ENCODE assay signal across 29 cellular contexts in the genomic region with DNA sequence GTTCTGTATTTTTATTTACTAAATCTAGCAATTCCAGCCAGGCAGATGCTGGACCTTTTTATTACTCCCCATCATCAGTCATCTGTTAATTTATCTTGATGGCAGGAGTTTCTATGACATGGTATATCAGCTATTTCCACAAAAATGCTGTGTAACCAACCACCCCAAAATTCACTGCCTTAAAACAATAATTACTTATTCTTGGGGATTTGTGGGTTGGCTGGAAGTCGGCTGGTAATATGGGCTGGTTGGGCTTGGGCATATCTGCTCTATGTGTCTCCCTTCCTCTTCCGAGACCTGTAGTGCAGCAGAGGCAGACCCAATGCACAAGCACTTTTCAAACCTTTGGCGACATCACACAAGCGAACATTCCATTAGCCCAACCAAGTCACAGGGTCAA.
A peak's percentile ranks its signal among the peaks of the same experiment; 100 is the strongest.
DNase-seq lines count a peak whose midpoint lies in the region; ATAC-seq and TF ChIP-seq lines count a peak whose summit lies in the region.
"Had no signal": no experiment of that assay in that cellular context is flagged by ENCODE, and none has a peak within 500 bp of the region (broad histone marks: within the 10 kb centered on the region; RNA-seq: fewer than 3 reads in every experiment).

No MANE protein-coding gene starts in this region.

- no CpG with 5 or more reads among the region's 4 CpGs for WGBS in H9 (ENCODE audit: extremely low coverage, insufficient read length, low lambda C conversion rate)
- 93% methylated on average over 4 of the region's 4 CpGs for WGBS in hepatocyte (ENCODE audit: low lambda C conversion rate, missing lambda C conversion rate)

- H3K4me3 ChIP-seq in Panc1 (ENCODE audit: low read depth in 2 of 2, low read length in 2 of 2) (no peak overlapping the region), hepatocyte (no peak overlapping the region)
- H3K4me3 ChIP-seq: coronary artery, gastroesophageal sphincter, lower lobe of right lung, mucosa of descending colon, tibial artery had no signal

- H3K36me3 Mint-ChIP-seq in H9 (ENCODE audit: insufficient read depth in 1 of 3, low read depth in 3 of 3): peaks cover 0 to 15% (median 2%) of the 10 kb centered on the region in 3 experiments; a peak in 3 of 7 replicates
- H3K36me3 Mint-ChIP-seq: CD8-positive, alpha-beta memory T cell had no signal

- H2BK5ac ChIP-seq in H9 (ENCODE audit: insufficient read length, low read length): no peak overlapping the region

- H3K36me3 ChIP-seq in Panc1 (ENCODE audit: control insufficient read depth, insufficient read depth, low read length) (no peaks in the 10 kb centered on the region), hepatocyte (replicated peaks; ENCODE audit: insufficient read depth, low read depth) (no peaks in the 10 kb centered on the region)
- H3K36me3 ChIP-seq: gastroesophageal sphincter, lower lobe of right lung, tibial artery had no signal

- H3K56ac ChIP-seq in H9 (ENCODE audit: insufficient read length, low read depth, low read length): no peak overlapping the region

- H3T11ph ChIP-seq in H9 (ENCODE audit: low read length): no peak overlapping the region

- H4K5ac ChIP-seq in H9 (ENCODE audit: insufficient read length, low read depth, low read length): no peak overlapping the region

- H3K27me3 ChIP-seq in H9 (ENCODE audit: insufficient read depth, low read length): no peaks in the 10 kb centered on the region
- no peaks in the 10 kb centered on the region for H3K27me3 ChIP-seq in Panc1 (ENCODE audit: control insufficient read depth, insufficient read depth, low read length)
- no peaks in the 10 kb centered on the region for H3K27me3 ChIP-seq in hepatocyte
- H3K27me3 ChIP-seq: gastroesophageal sphincter, tibial artery had no signal

- no peaks in the 10 kb centered on the region for H3K9me2 ChIP-seq in hepatocyte (replicated peaks; ENCODE audit: insufficient read depth)

- no peak overlapping the region for H4K8ac ChIP-seq in H9 (replicated peaks; ENCODE audit: insufficient read length, low read depth, low read length)

- H2AFZ ChIP-seq in H9 (ENCODE audit: low read length): no peak overlapping the region
- H2AFZ ChIP-seq in hepatocyte: no peak overlapping the region
- H2AFZ ChIP-seq: parathyroid adenoma had no signal

- peaks cover 10 to 14% of the 10 kb centered on the region in 2 experiments for H3K9me3 Mint-ChIP-seq in H9

- no peak overlapping the region for H4K91ac ChIP-seq in H9 (ENCODE audit: insufficient read length, low read depth, low read length)

- no peaks in the 10 kb centered on the region for H3K23me2 ChIP-seq in H9 (ENCODE audit: insufficient read length, low read depth, low read length, poor library complexity, severe bottlenecking)

- intact Hi-C loops in Panc1 (cut with micrococcal nuclease; ENCODE audit: unreplicated experiment): no loop called here

- no peak overlapping the region for H3K18ac ChIP-seq in H9 (ENCODE audit: insufficient read length, low read depth, low read length)

- H2BK20ac ChIP-seq in H9 (ENCODE audit: low read depth, low read length, poor library complexity, severe bottlenecking): no peak overlapping the region

- no peak overlapping the region for H2BK15ac ChIP-seq in H9 (ENCODE audit: low read depth, low read length)

- H3K14ac ChIP-seq in H9 (ENCODE audit: insufficient read depth, low read length): no peak overlapping the region

- H3K27ac ChIP-seq in H9 (ENCODE audit: insufficient read length, low read depth, low read length) (no peak overlapping the region), Panc1 (ENCODE audit: low read length) (peak overlapping the region; percentile 26; the same call in 1 of the 2 replicates), hepatocyte (no peak overlapping the region)
- H3K27ac ChIP-seq: HL-60, lower lobe of right lung, parathyroid adenoma, tibial artery had no signal

- DNase-seq in A172 (ENCODE audit: low spot score) (peak; percentile 47), H9 (no peak), Panc1 (ENCODE audit: low read depth, low spot score) (no peak), fibroblast of peridontal ligament (ENCODE audit: extremely low read depth) (peak; percentile 74), GM19240 (ENCODE audit: insufficient read length, low spot score) (no peak), hepatocyte (ENCODE audit: low spot score) (no peak), left lobe of liver (ENCODE audit: low spot score) (no peak), KBM-7 (no peak)
- DNase-seq: 8988T; activated CD4-positive, alpha-beta T cell treated with anti-CD3 and anti-CD28 coated beads for 1 hour; activated CD8-positive, alpha-beta T cell treated with anti-CD3 and anti-CD28 coated beads, Interleukin-2, amount 10 ng/mL, durations not matched to agents 7 days and 5 days; activated effector memory CD4-positive, alpha-beta T cell treated with anti-CD3 and anti-CD28 coated beads, Interleukin-2, amount 50 U/mL, for 16 hours; activated naive CD8-positive, alpha-beta T cell treated with anti-CD3 and anti-CD28 coated beads, Interleukin-2, amount 50 U/mL, for 24 hours; CD8-positive, alpha-beta memory T cell; GF-D8; kidney; lower lobe of right lung; mucosa of descending colon; NCI-H1105 treated with DMSO at 0.1 percent for 48 hours; NCI-H345; NCI-H774; right cardiac atrium had no signal

- no peaks in the 10 kb centered on the region for H3K79me1 ChIP-seq in H9 (ENCODE audit: insufficient read depth, low read depth, low read length, poor library complexity, severe bottlenecking)

- H3K4me1 Mint-ChIP-seq in H9: peaks cover 28 to 40% of the 10 kb centered on the region in 2 experiments
- H3K4me1 Mint-ChIP-seq: CD8-positive, alpha-beta memory T cell had no signal

- H2AK5ac ChIP-seq in H9 (ENCODE audit: insufficient read length, low read length): no peak overlapping the region

- POLR2A ChIA-PET in Panc1 (lab: Charles Lee): no interaction called here

- H3K23ac ChIP-seq in H9 (ENCODE audit: insufficient read length, low read depth, low read length): no peak overlapping the region

- peak overlapping the region in 2 of 3 experiments; percentile 17 to 73; a peak in 1 of 7 replicates for H3K27ac Mint-ChIP-seq in H9
- H3K27ac Mint-ChIP-seq: activated CD8-positive, alpha-beta T cell treated with anti-CD3 and anti-CD28 coated beads, Interleukin-2, amount 10 ng/mL, durations not matched to agents 7 days and 5 days; activated naive CD8-positive, alpha-beta T cell treated with anti-CD3 and anti-CD28 coated beads, Interleukin-2, amount 50 U/mL, for 24 hours; B cell; stimulated activated naive CD8-positive, alpha-beta T cell treated with anti-CD3 and anti-CD28 coated beads, Interleukin-15, Interleukin-2, amounts not matched to agents 100 ng/mL and 50 ng/mL, for 24 hours had no signal

- CTCF ChIA-PET in Panc1 (lab: Charles Lee): no interaction called here

- H2BK12ac ChIP-seq in H9 (ENCODE audit: insufficient read length, low read depth, low read length): no peak overlapping the region

- H3K9ac ChIP-seq in H9 (ENCODE audit: extremely low read depth, insufficient read length, low read length): no peak overlapping the region
- H3K9ac ChIP-seq: parathyroid adenoma had no signal

- H3K4ac ChIP-seq in H9 (ENCODE audit: low read depth, low read length): no peak overlapping the region

- in situ Hi-C loops in Panc1 (cut with HindIII; ENCODE audit: low pct_unique_long_range_greater_than_20kb, low sequenced_read_pairs): no loop called here
- in situ Hi-C loops in KBM-7 (cut with MboI; ENCODE audit: low pct_unique_long_range_greater_than_20kb, low sequenced_read_pairs): no loop called here

- H2BK120ac ChIP-seq in H9 (ENCODE audit: low read depth, low read length, poor library complexity, severe bottlenecking): no peak overlapping the region

- H3K4me2 ChIP-seq in H9 (ENCODE audit: insufficient read depth, insufficient read length, low read length) (no peak overlapping the region), hepatocyte (no peak overlapping the region)

- H3K4me1 ChIP-seq in H9 (ENCODE audit: insufficient read depth, low read length): peaks cover 5% of the 10 kb centered on the region
- peaks cover 16% of the 10 kb centered on the region for H3K4me1 ChIP-seq in Panc1 (ENCODE audit: control insufficient read depth, insufficient read depth, low read length)
- peaks cover 2% of the 10 kb centered on the region for H3K4me1 ChIP-seq in hepatocyte (ENCODE audit: insufficient read depth)
- H3K4me1 ChIP-seq: parathyroid adenoma had no signal

- TF ChIP-seq CTCF in H9 (conservative IDR thresholded peaks at IDR 0.05): no peak
- TF ChIP-seq CTCF in Panc1 (IDR thresholded peaks at IDR 0.05): no peak
- no peak for TF ChIP-seq CTCF in hepatocyte (IDR thresholded peaks at IDR 0.05; ENCODE audit: poor library complexity)

- H3K4me3 Mint-ChIP-seq in H9: no peak overlapping the region
- H3K4me3 Mint-ChIP-seq: activated CD8-positive, alpha-beta T cell treated with anti-CD3 and anti-CD28 coated beads, Interleukin-2, amount 10 ng/mL, durations not matched to agents 7 days and 5 days; activated naive CD8-positive, alpha-beta T cell treated with anti-CD3 and anti-CD28 coated beads, Interleukin-2, amount 50 U/mL, for 24 hours; B cell; CD8-positive, alpha-beta memory T cell; stimulated activated naive CD8-positive, alpha-beta T cell treated with anti-CD3 and anti-CD28 coated beads, Interleukin-15, Interleukin-2, amounts not matched to agents 100 ng/mL and 50 ng/mL, for 24 hours had no signal

- H3K27me3 Mint-ChIP-seq in H9 (ENCODE audit: low read depth): peaks cover 1% of the 10 kb centered on the region
- H3K27me3 Mint-ChIP-seq: B cell had no signal

- H4K20me1 ChIP-seq in H9 (ENCODE audit: control insufficient read depth, insufficient read depth, insufficient read length) (no peaks in the 10 kb centered on the region), hepatocyte (ENCODE audit: insufficient read depth, poor library complexity, severe bottlenecking) (no peaks in the 10 kb centered on the region)

- ATAC-seq in Panc1 (no peak), left lobe of liver (no peak)
- ATAC-seq: activated CD8-positive, alpha-beta T cell treated with anti-CD3 and anti-CD28 coated beads, Interleukin-2, amount 10 ng/mL, durations not matched to agents 7 days and 5 days; activated naive CD8-positive, alpha-beta T cell treated with anti-CD3 and anti-CD28 coated beads, Interleukin-2, amount 50 U/mL, for 24 hours had no signal

- H3K79me2 ChIP-seq in H9 (ENCODE audit: insufficient read depth, low read length) (no peaks in the 10 kb centered on the region), hepatocyte (no peaks in the 10 kb centered on the region)
- H3K79me2 ChIP-seq: parathyroid adenoma had no signal

- H3K9me3 ChIP-seq in H9 (ENCODE audit: control insufficient read depth, low read depth, low read length) (no peaks in the 10 kb centered on the region), Panc1 (ENCODE audit: control insufficient read depth, insufficient read depth, low read depth, low read length) (no peaks in the 10 kb centered on the region), hepatocyte (ENCODE audit: low read depth) (no peaks in the 10 kb centered on the region)
- H3K9me3 ChIP-seq: gastroesophageal sphincter, lower lobe of right lung, mucosa of descending colon, tibial artery had no signal

- BruUV-seq in Panc1 (replicated peaks; lab: Mats Ljungman, UMichigan): no TSS peak

Comparison
In these comparisons a context has a peak if more than half of its experiments do, and no peak if none do; other contexts are left out.
1. DNase-seq: peak in A172 (single experiment) and fibroblast of peridontal ligament (single experiment); none in H9 (single experiment), Panc1 (single experiment), GM19240 (single experiment), hepatocyte (single experiment), left lobe of liver (single experiment) and KBM-7 (single experiment).